Comparison of ENCODE assay signal across 17 cellular contexts in the genomic region with DNA sequence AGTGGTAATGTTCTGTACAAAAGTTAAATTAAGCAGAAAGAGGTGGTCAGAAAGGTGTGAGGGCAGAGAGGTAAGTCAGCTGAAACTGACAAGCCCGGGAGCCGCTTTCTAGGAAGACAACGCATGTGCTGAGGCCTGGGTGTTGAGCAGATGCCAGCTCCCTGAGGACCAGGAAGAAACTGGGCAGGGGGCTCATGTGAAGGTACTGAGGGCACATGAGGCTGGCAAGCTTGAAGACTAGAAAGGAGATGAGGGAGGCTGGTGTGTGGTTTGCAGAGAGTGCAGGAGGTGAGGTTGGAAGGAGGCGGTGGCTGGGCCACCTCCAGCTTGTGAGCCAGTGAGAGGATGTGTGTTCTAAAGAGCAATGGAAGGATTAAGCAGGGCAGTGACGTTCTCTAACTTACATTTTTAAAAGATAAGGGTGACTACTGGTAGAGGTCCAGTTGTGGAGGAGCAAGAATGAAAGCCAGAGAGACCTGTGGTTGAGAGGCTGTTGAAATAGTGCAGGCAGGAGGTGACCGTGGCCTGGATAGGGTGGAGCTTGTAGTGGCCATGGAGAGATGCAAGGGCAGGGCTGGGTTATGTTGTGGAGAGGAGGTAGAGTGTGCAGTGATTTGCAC.
"Had no signal": no experiment of that assay in that cellular context is flagged by ENCODE, and none has a peak within 500 bp of the region (broad histone marks: within the 10 kb centered on the region; RNA-seq: fewer than 3 reads in every experiment).

No MANE protein-coding gene starts in this region.

- ATAC-seq: activated naive CD4-positive, alpha-beta T cell treated with anti-CD3 and anti-CD28 coated beads, Interleukin-2, amount 50 U/mL, for 72 hours; body of pancreas; effector memory CD8-positive, alpha-beta T cell; sciatic nerve; T-helper 17 cell had no signal

- H3K27ac ChIP-seq: body of pancreas, spleen, thoracic aorta had no signal

- H3K4me3 ChIP-seq: body of pancreas, lung, spleen, thoracic aorta had no signal

- H3K9me3 ChIP-seq: body of pancreas, spleen, thoracic aorta had no signal

- H3K27me3 ChIP-seq: body of pancreas, spleen had no signal

- DNase-seq: activated CD4-positive, alpha-beta memory T cell treated with anti-CD3 and anti-CD28 coated beads, Interleukin-2, amount 10 ng/mL, durations not matched to agents 7 days and 5 days; activated CD4-positive, alpha-beta T cell treated with anti-CD3 and anti-CD28 coated beads for 4 hours; activated effector memory CD4-positive, alpha-beta T cell treated with anti-CD3 and anti-CD28 coated beads, Interleukin-2, amount 50 U/mL, for 16 hours; activated T-cell treated with anti-CD3 and anti-CD28 coated beads, Interleukin-2, amount 50 U/mL, for 48 hours; amniotic stem cell; body of pancreas; cerebellar nuclear complex; dermis blood vessel endothelial cell; effector memory CD8-positive, alpha-beta T cell; hippocampal formation; kidney glomerular epithelial cell; spleen; T-helper 17 cell had no signal
